In the genomic region with DNA sequence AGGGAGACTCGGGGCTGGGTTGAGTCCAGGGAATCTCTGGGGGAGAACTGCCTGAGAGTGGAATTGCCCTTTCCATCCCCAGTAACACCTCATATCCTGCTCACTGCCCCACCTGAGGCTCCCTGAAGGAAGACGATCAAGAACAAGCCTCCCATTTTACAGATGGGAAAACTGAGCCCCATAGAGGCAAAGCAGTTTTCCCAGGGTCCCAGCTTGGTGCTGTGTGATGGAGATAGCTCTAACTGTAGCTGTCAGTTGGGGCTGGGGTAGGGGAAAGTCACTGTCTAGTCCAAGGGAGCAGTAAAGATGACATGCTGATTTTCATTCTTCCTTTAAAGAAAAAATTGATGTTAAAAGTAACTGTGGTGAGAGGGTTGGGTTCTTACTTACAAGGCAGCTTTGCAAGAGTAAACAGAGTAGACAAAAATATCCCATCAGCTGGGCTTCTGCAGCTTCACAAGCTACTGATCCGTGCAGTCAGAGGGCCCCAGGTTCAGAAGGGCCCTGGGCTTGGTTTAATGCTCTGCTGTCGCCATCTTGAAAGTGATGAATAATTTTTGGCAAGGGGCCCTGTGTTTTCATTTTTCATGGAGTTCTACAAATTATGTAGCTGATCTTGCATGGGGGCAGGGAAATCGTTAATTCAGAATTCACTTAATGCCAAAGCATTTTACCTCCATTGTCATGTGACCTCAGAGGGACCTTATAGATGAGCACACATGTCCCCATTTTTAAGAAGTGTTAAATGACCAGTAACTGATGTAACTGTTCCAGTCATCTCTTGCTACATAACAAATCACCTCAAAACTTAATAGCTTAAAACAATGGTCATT, we compare ENCODE assay signal across 12 cellular contexts. TPM values are rescaled to one million over a fixed set of nuclear protein-coding genes. Genes with fewer than 3 reads are reported as not detected.
DNase-seq lines count a peak whose midpoint lies in the region; ATAC-seq and TF ChIP-seq lines count a peak whose summit lies in the region.
"Had no signal": no experiment of that assay in that cellular context is flagged by ENCODE, and none has a peak within 500 bp of the region (broad histone marks: within the 10 kb centered on the region; RNA-seq: fewer than 3 reads in every experiment).

No MANE protein-coding gene starts in this region.

- peak overlapping the region; percentile 17 to 59 (median 28) for H3K4me3 Mint-ChIP-seq in T-cell

- H3K4me1 ChIP-seq in heart left ventricle (peaks cover 0 to 99% (median 41%) of the 10 kb centered on the region in 12 donors), hepatocyte (ENCODE audit: insufficient read depth) (peaks cover 20% of the 10 kb centered on the region), transverse colon (peaks cover 24 to 89% (median 43%) of the 10 kb centered on the region in 4 donors)

- H3K27ac Mint-ChIP-seq in T-cell = peak overlapping the region; percentile 97 to 100

- intact Hi-C loops in heart left ventricle (cut with DNase I) (loop anchor here in 2 of 10 donors (5.0 kb wide), 2 partner anchors 33 to 38 kb away; no protein-coding TSS in a partner anchor), cardiac septum (cut with DNase I) (no loop called here), transverse colon (cut with DNase I; ENCODE audit: low total_unique reads) (no loop called here)

- 80 to 87% (median 83%) methylated on average over 5 of the region's 5 CpGs for WGBS in heart left ventricle, 4 donors
- WGBS in hepatocyte (ENCODE audit: low lambda C conversion rate, missing lambda C conversion rate) = 86% methylated on average over 5 of the region's 5 CpGs
- 75 to 100% methylated on average over 2 to 5 of the region's 5 CpGs for WGBS in transverse colon (ENCODE audit: low coverage in 1 of 2), 2 donors

- TF ChIP-seq POLR2A in heart left ventricle (IDR thresholded peaks at IDR 0.05) = no peak
- no peak for TF ChIP-seq POLR2A in transverse colon (IDR thresholded peaks at IDR 0.05)

- H3K27ac ChIP-seq in heart left ventricle (peak overlapping the region; percentile 12 to 97 (median 76)), hepatocyte (peak overlapping the region; percentile 86), transverse colon (peak overlapping the region; percentile 73 to 86 (median 84))

- H3K4me3 ChIP-seq in heart left ventricle (no peak overlapping the region), hepatocyte (no peak overlapping the region), transverse colon (no peak overlapping the region)

- POLR2A ChIA-PET in T-cell (lab: Charles Lee) = interaction anchor here in 1 of 2 donors (0.6 kb wide), 2 partner anchors 297 to 496 kb away, joined by 4 to 9 read pairs; no protein-coding TSS in a partner anchor

- no peaks in the 10 kb centered on the region for H3K27me3 Mint-ChIP-seq in T-cell

- peaks cover 0 to 3% (median 0%) of the 10 kb centered on the region in 3 donors for H3K9me3 Mint-ChIP-seq in T-cell

- no peak for TF ChIP-seq EP300 in transverse colon (IDR thresholded peaks at IDR 0.05; ENCODE audit: low read depth)

- H3K36me3 Mint-ChIP-seq in T-cell = no peaks in the 10 kb centered on the region

- no peak overlapping the region for H3K4me2 ChIP-seq in hepatocyte

- H3K9me3 ChIP-seq in heart left ventricle (peaks cover 0 to 8% (median 2%) of the 10 kb centered on the region in 12 donors), hepatocyte (ENCODE audit: low read depth) (no peaks in the 10 kb centered on the region), transverse colon (no peaks in the 10 kb centered on the region)

- CTCF ChIA-PET in T-cell (lab: Charles Lee) = interaction anchor here (0.8 to 1.9 kb wide), 4 partner anchors 24 to 29 kb away, joined by 3 to 10 read pairs (median 6); no protein-coding TSS in a partner anchor

- H3K9me2 ChIP-seq in hepatocyte (replicated peaks; ENCODE audit: insufficient read depth) = no peaks in the 10 kb centered on the region

- ATAC-seq in heart left ventricle (no peak), T-cell (replicated peaks in 1 of 4) (no peak), HG03175 (IDR thresholded peaks at IDR 0.05; ENCODE audit: unreplicated experiment) (no peak)

- H3K36me3 ChIP-seq in heart left ventricle (no peaks in the 10 kb centered on the region), hepatocyte (replicated peaks; ENCODE audit: insufficient read depth, low read depth) (no peaks in the 10 kb centered on the region), transverse colon (no peaks in the 10 kb centered on the region)

- no peaks in the 10 kb centered on the region for H4K20me1 ChIP-seq in hepatocyte (ENCODE audit: insufficient read depth, poor library complexity, severe bottlenecking)

- H3K4me1 Mint-ChIP-seq in T-cell = peaks cover 82 to 90% (median 84%) of the 10 kb centered on the region in 3 donors

- H2AFZ ChIP-seq in hepatocyte = no peak overlapping the region

- TF ChIP-seq CTCF in heart left ventricle (IDR thresholded peaks at IDR 0.05) = no peak
- no peak for TF ChIP-seq CTCF in hepatocyte (IDR thresholded peaks at IDR 0.05; ENCODE audit: poor library complexity)
- no peak for TF ChIP-seq CTCF in transverse colon (IDR thresholded peaks at IDR 0.05)

- in situ Hi-C loops in transverse colon (cut with MboI; ENCODE audit: low pct_ligation_motif_present in 1 of 4, low pct_unique_long_range_greater_than_20kb in 1 of 4, low sequenced_read_pairs in 3 of 4) = no loop called here

- H3K79me2 ChIP-seq in hepatocyte = no peaks in the 10 kb centered on the region

- H3K27me3 ChIP-seq in heart left ventricle = no peaks in the 10 kb centered on the region
- H3K27me3 ChIP-seq in hepatocyte = no peaks in the 10 kb centered on the region
- H3K27me3 ChIP-seq in transverse colon = no peaks in the 10 kb centered on the region

- DNase-seq in heart left ventricle = peak in 1 of 5 donors; percentile 3
- no peak for DNase-seq in cardiac septum (ENCODE audit: low spot score)
- no peak for DNase-seq in T-cell
- no peak for DNase-seq in hepatocyte (ENCODE audit: low spot score)
- no peak for DNase-seq in transverse colon
- DNase-seq in D341Med (ENCODE audit: low spot score) = no peak
- no peak for DNase-seq in activated CD4-positive, CD25-positive, alpha-beta regulatory T cell treated with anti-CD3 and anti-CD28 coated beads, Interleukin-2, amount 50 U/mL, for 72 hours
- DNase-seq: activated effector memory CD4-positive, alpha-beta T cell treated with Interleukin-2 at 50 U/mL for 16 hours; AML-193; effector CD4-positive, alpha-beta T cell; NCI-H510A had no signal

RNA-seq across cellular contexts. Expression of gene TNFRSF1B, which starts 17.6 kb away (rescaled TPM):
- total RNA-seq in heart left ventricle = 10 to 100 TPM; 11.2 to 71.0 (median 16.6) TPM
- 10 to 100 TPM in 1 of 2 donors, 1 to 10 TPM in 1; 8.6 to 14.9 TPM for polyA plus RNA-seq in heart left ventricle
- 15.5 TPM for total RNA-seq in cardiac septum
- total RNA-seq in T-cell = 100 to 1,000 TPM in 2 of 5 donors, 10 to 100 TPM in 3; 55.0 to 130 (median 99.6) TPM
- total RNA-seq in hepatocyte = 4.1 and 13.4 TPM in 2 replicates
- 3.0 and 4.3 TPM in 2 replicates for polyA plus RNA-seq in hepatocyte
- 10 to 100 TPM; 11.1 to 17.3 (median 15.3) TPM for total RNA-seq in transverse colon
